15 cellular contexts compared by ENCODE assay signal in genomic region chr5:123811771-123812170, GRCh38.
"Had no signal": no experiment of that assay in that cellular context is flagged by ENCODE, and none has a peak within 500 bp of the region (broad histone marks: within the 10 kb centered on the region; RNA-seq: fewer than 3 reads in every experiment).

No MANE protein-coding gene starts in this region.

- H3K27ac Mint-ChIP-seq: activated CD8-positive, alpha-beta T cell treated with anti-CD3 and anti-CD28 coated beads for 36 hours; naive B cell had no signal

- H3K9me3 Mint-ChIP-seq: activated CD8-positive, alpha-beta T cell treated with anti-CD3 and anti-CD28 coated beads for 36 hours; naive B cell had no signal

- H3K36me3 Mint-ChIP-seq: naive B cell had no signal

- H3K4me3 Mint-ChIP-seq: activated CD8-positive, alpha-beta T cell treated with anti-CD3 and anti-CD28 coated beads for 36 hours; activated T-cell treated with anti-CD3 and anti-CD28 coated beads, Interleukin-2, amount 50 U/mL, for 4 hours; naive B cell had no signal

- H3K36me3 ChIP-seq: left lung, right atrium auricular region had no signal

- DNase-seq: activated CD8-positive, alpha-beta T cell treated with anti-CD3 and anti-CD28 coated beads for 36 hours; activated effector memory CD4-positive, alpha-beta T cell treated with Interleukin-2 at 50 U/mL for 16 hours; activated naive CD4-positive, alpha-beta T cell treated with anti-CD3 and anti-CD28 coated beads, Interleukin-2, amount 50 U/mL, for 16 hours; activated T-cell treated with anti-CD3 and anti-CD28 coated beads, Interleukin-2, amount 50 U/mL, for 4 hours; dorsolateral prefrontal cortex; left lung; naive B cell; nucleus accumbens; stimulated activated naive CD8-positive, alpha-beta T cell treated with anti-CD3 and anti-CD28 coated beads, Interleukin-15, Interleukin-2, amounts not matched to agents 100 U/mL and 50 U/mL, for 24 hours; T-helper 1 cell; trophoblast cell had no signal

- H3K4me3 ChIP-seq: dorsolateral prefrontal cortex, hepatocyte, left lung, right atrium auricular region, skin epidermis had no signal

- H3K27me3 ChIP-seq: dorsolateral prefrontal cortex, hepatocyte, left lung, right atrium auricular region had no signal

- ATAC-seq: activated CD8-positive, alpha-beta T cell treated with anti-CD3 and anti-CD28 coated beads for 36 hours; activated T-cell treated with anti-CD3 and anti-CD28 coated beads, Interleukin-2, amount 50 U/mL, for 4 hours; left lung; stimulated activated naive CD8-positive, alpha-beta T cell treated with anti-CD3 and anti-CD28 coated beads, Interleukin-15, Interleukin-2, amounts not matched to agents 100 U/mL and 50 U/mL, for 24 hours had no signal

- H3K9me3 ChIP-seq: left lung, right atrium auricular region had no signal

- H3K27me3 Mint-ChIP-seq: activated CD8-positive, alpha-beta T cell treated with anti-CD3 and anti-CD28 coated beads for 36 hours had no signal

- H3K27ac ChIP-seq: left lung, skin epidermis, VCaP had no signal
